8 cellular contexts compared by ENCODE assay signal in the genomic region with DNA sequence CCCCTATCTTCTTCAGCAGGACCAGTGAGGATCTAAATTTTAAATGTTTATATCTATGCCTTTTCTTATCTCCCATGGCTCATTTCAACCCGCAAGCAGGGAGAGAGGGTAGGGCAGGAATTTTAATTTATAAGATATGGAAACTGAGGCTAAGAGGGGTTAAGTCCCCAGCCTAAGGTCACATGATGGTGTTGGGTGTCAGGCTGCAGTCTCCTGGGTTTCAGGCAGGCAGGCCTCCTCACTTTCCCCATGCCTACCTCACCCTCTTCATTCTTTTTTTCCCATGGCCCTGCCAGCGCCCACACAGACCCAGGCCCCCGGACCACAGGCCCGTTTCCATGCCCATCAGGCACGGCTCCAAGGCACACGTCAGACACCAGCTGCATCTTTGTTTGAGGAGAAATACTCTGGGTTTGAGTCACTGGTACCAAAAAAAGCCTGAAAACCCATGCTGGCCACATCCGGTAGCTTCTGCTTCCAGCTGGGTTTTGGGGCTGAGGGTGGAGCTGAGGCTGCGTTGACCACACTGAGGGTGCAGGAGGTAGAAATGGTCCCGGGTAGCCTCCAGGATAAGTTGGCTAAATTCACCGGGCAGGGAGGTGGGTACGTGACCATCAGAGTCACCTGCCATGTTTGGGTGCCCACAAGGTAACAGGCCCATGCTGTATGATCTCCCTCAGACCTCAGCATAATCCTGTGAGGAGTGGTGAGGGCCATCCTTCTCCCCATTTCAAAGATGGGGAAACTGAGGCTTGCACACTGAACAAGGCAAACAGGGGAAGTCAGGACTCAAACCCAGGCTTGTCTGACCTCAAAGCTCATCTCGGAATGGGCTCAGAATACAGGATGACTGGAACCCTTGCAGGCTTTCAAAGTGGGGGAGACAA. TPM values are rescaled to one million over a fixed set of nuclear protein-coding genes. Genes with fewer than 3 reads are reported as not detected.
DNase-seq lines count a peak whose midpoint lies in the region; ATAC-seq and TF ChIP-seq lines count a peak whose summit lies in the region.

No MANE protein-coding gene starts in this region.

- no peaks in the 10 kb centered on the region for H3K36me3 ChIP-seq in DND-41 (ENCODE audit: insufficient read depth, low read length)
- no peaks in the 10 kb centered on the region for H3K36me3 ChIP-seq in stomach

- peaks cover 30% of the 10 kb centered on the region for H3K4me1 Mint-ChIP-seq in activated CD4-positive, alpha-beta T cell treated with anti-CD3 and anti-CD28 coated beads, Interleukin-2, amount 10 ng/mL, durations not matched to agents 24 days and 14 days

- peak; percentile 55 for DNase-seq in DND-41
- DNase-seq in activated CD4-positive, alpha-beta T cell treated with anti-CD3 and anti-CD28 coated beads, Interleukin-2, amount 10 ng/mL, durations not matched to agents 24 days and 14 days, result peak; percentile 86
- DNase-seq in foreskin keratinocyte, result peak; percentile 80 to 88
- peak; percentile 35 for DNase-seq in stomach
- no peak for DNase-seq in NCI-H1436 (lab: John Stamatoyannopoulos, UW)
- no peak for DNase-seq in NCI-H128 (lab: John Stamatoyannopoulos, UW; ENCODE audit: unreplicated experiment)

- no peaks in the 10 kb centered on the region for H3K79me2 ChIP-seq in DND-41 (ENCODE audit: insufficient read depth, low read length)

- peaks cover 6% of the 10 kb centered on the region for H3K9me3 Mint-ChIP-seq in activated CD4-positive, alpha-beta T cell treated with anti-CD3 and anti-CD28 coated beads, Interleukin-2, amount 10 ng/mL, durations not matched to agents 24 days and 14 days

- WGBS in stomach, 5 donors, result 58 to 70% (median 66%) methylated on average over 12 of the region's 12 CpGs

- no peak overlapping the region for H2AFZ ChIP-seq in DND-41 (ENCODE audit: low read depth, low read length)

- H3K27ac Mint-ChIP-seq in activated CD4-positive, alpha-beta T cell treated with anti-CD3 and anti-CD28 coated beads, Interleukin-2, amount 10 ng/mL, durations not matched to agents 24 days and 14 days, result peak overlapping the region; percentile 80

- ATAC-seq in DND-41 (ENCODE audit: insufficient read depth, low read depth) (peak; percentile 80), GM19397 (IDR thresholded peaks at IDR 0.05; ENCODE audit: unreplicated experiment) (peak; percentile 75), HG03354 (IDR thresholded peaks at IDR 0.05; ENCODE audit: poor library complexity, severe bottlenecking, unreplicated experiment) (peak; percentile 78), foreskin keratinocyte (peak; percentile 81)

- H3K4me3 Mint-ChIP-seq in activated CD4-positive, alpha-beta T cell treated with anti-CD3 and anti-CD28 coated beads, Interleukin-2, amount 10 ng/mL, durations not matched to agents 24 days and 14 days, result peak overlapping the region; percentile 33

- no peak for TF ChIP-seq CTCF in DND-41 (IDR thresholded peaks at IDR 0.05; ENCODE audit: borderline replicate concordance, extremely low read depth, low read length, poor library complexity, severe bottlenecking)
- TF ChIP-seq CTCF in foreskin keratinocyte (conservative IDR thresholded peaks at IDR 0.05), result no peak
- no peak for TF ChIP-seq CTCF in stomach (IDR thresholded peaks at IDR 0.05)

- no peak overlapping the region for H3K4me3 ChIP-seq in DND-41 (ENCODE audit: low read depth in 1 of 2, low read length in 2 of 2)
- no peak overlapping the region for H3K4me3 ChIP-seq in stomach

- H3K36me3 Mint-ChIP-seq in activated CD4-positive, alpha-beta T cell treated with anti-CD3 and anti-CD28 coated beads, Interleukin-2, amount 10 ng/mL, durations not matched to agents 24 days and 14 days (ENCODE audit: low read depth), result no peaks in the 10 kb centered on the region

- intact Hi-C loops in activated CD4-positive, alpha-beta T cell treated with anti-CD3 and anti-CD28 coated beads, Interleukin-2, amount 10 ng/mL, durations not matched to agents 24 days and 14 days (cut with micrococcal nuclease), result loop anchor here (1.0 kb wide), 1 partner anchor 33 kb away; no protein-coding TSS in a partner anchor
- intact Hi-C loops in stomach (cut with DNase I; ENCODE audit: low total_unique reads), result no loop called here

- H3K27me3 Mint-ChIP-seq in activated CD4-positive, alpha-beta T cell treated with anti-CD3 and anti-CD28 coated beads, Interleukin-2, amount 10 ng/mL, durations not matched to agents 24 days and 14 days, result peaks cover 20% of the 10 kb centered on the region

- peaks cover 6% of the 10 kb centered on the region for H3K4me1 ChIP-seq in DND-41 (ENCODE audit: insufficient read depth, low read length)
- peaks cover 4% of the 10 kb centered on the region for H3K4me1 ChIP-seq in foreskin keratinocyte
- no peaks in the 10 kb centered on the region for H3K4me1 ChIP-seq in stomach

- H4K20me1 ChIP-seq in DND-41 (ENCODE audit: insufficient read depth, low read length), result no peaks in the 10 kb centered on the region

- H3K9me3 ChIP-seq in DND-41 (ENCODE audit: insufficient read depth, low read length, severe bottlenecking) (no peaks in the 10 kb centered on the region), stomach (no peaks in the 10 kb centered on the region)

- no peaks in the 10 kb centered on the region for H3K27me3 ChIP-seq in DND-41 (ENCODE audit: insufficient read depth, low read length, poor library complexity)
- H3K27me3 ChIP-seq in foreskin keratinocyte, result peaks cover 27% of the 10 kb centered on the region
- peaks cover 0 to 29% (median 0%) of the 10 kb centered on the region in 3 donors for H3K27me3 ChIP-seq in stomach

- H3K4me2 ChIP-seq in DND-41 (ENCODE audit: insufficient read depth, low read length), result no peak overlapping the region

- TF ChIP-seq POLR2A in stomach (IDR thresholded peaks at IDR 0.05), result no peak

- H3K27ac ChIP-seq in DND-41 (ENCODE audit: low read length) (no peak overlapping the region), foreskin keratinocyte (peak overlapping the region; percentile 40), stomach (peak overlapping the region in 1 of 5 donors; percentile 32)

- H3K9ac ChIP-seq in DND-41 (ENCODE audit: low read depth, low read length), result no peak overlapping the region

- TF ChIP-seq EP300 in stomach (IDR thresholded peaks at IDR 0.05), result no peak

RNA-seq across cellular contexts. Expression of gene CRYBB1, which starts 7.5 kb away (rescaled TPM):
- total RNA-seq in activated CD4-positive, alpha-beta T cell treated with anti-CD3 and anti-CD28 coated beads, Interleukin-2, amount 10 ng/mL, durations not matched to agents 24 days and 14 days, result not detected in 2 replicates
- total RNA-seq in foreskin keratinocyte, result not detected in 2 replicates
- polyA plus RNA-seq in foreskin keratinocyte, result not detected in 2 replicates
- total RNA-seq in stomach, result under 1 TPM in 1 of 5 donors, not detected in 4; 0.55 TPM
- polyA plus RNA-seq in stomach, result 1 to 10 TPM in 1 of 3 donors, under 1 TPM in 2; 0.20 to 1.2 (median 0.68) TPM

RNA-seq across cellular contexts. Expression of gene CRYBA4, which starts 11.4 kb away (rescaled TPM):
- total RNA-seq in activated CD4-positive, alpha-beta T cell treated with anti-CD3 and anti-CD28 coated beads, Interleukin-2, amount 10 ng/mL, durations not matched to agents 24 days and 14 days, result not detected in 2 replicates
- total RNA-seq in foreskin keratinocyte (not detected in 2 replicates), stomach (not detected)
- polyA plus RNA-seq in foreskin keratinocyte (not detected in 2 replicates), stomach (not detected)

RNA-seq across cellular contexts. Expression of gene TPST2, which starts 20.4 kb away (rescaled TPM):
- total RNA-seq in activated CD4-positive, alpha-beta T cell treated with anti-CD3 and anti-CD28 coated beads, Interleukin-2, amount 10 ng/mL, durations not matched to agents 24 days and 14 days, result 30.0 and 33.5 TPM in 2 replicates
- total RNA-seq in foreskin keratinocyte (20.7 and 25.1 TPM in 2 replicates), stomach (10 to 100 TPM in 4 of 5 donors, 1 to 10 TPM in 1; 9.7 to 88.3 (median 13.8) TPM)
- polyA plus RNA-seq in foreskin keratinocyte (19.4 and 21.3 TPM in 2 replicates), stomach (1 to 10 TPM; 5.3 to 7.1 (median 6.6) TPM)

RNA-seq across cellular contexts. Expression of gene MIAT, which starts 47.1 kb away (rescaled TPM):
- 38.4 and 42.3 TPM in 2 replicates for total RNA-seq in activated CD4-positive, alpha-beta T cell treated with anti-CD3 and anti-CD28 coated beads, Interleukin-2, amount 10 ng/mL, durations not matched to agents 24 days and 14 days
- total RNA-seq in foreskin keratinocyte, result 0.28 and 0.37 TPM in 2 replicates
- 0.02 and 0.04 TPM in 2 replicates for polyA plus RNA-seq in foreskin keratinocyte
- 10 to 100 TPM in 1 of 5 donors, 1 to 10 TPM in 2, under 1 TPM in 2; under 0.01 to 29.8 (median 1.9) TPM for total RNA-seq in stomach
- polyA plus RNA-seq in stomach, result under 1 TPM; 0.12 to 0.38 (median 0.15) TPM

Comparison
In these comparisons a context has a peak if more than half of its experiments do, and no peak if none do; other contexts are left out.
1. DNase-seq: peak in DND-41 (single experiment), activated CD4-positive, alpha-beta T cell treated with anti-CD3 and anti-CD28 coated beads, Interleukin-2, amount 10 ng/mL, durations not matched to agents 24 days and 14 days (single experiment), foreskin keratinocyte (2 of 2) and stomach (single experiment); none in NCI-H1436 (single experiment) and NCI-H128 (single experiment).
2. Peak in every context shown above with its lines, with median percentiles within 50 percentile points of each other: ATAC-seq.